ENCODE assay signal across 23 cellular contexts in the genomic region with DNA sequence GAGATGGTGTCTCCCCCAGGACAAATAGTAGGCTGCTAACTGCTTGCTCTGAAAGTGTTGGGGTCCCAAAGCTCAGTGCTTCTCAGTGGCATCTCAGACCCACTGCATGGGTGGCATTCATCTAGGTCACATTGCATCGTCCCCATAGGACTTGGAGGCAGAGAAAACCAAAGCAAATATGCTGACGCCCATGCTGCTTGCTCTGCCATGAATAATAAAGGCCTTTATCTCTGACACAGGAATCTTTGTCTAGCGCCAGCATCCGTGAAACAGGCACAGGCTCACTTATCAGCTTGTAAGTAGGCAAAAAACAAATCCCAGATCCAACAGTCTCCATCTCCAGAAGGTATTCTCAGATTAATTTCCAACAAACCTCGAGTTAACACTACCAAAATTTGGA. TPM values are rescaled to one million over a fixed set of nuclear protein-coding genes. Genes with fewer than 3 reads are reported as not detected.
DNase-seq lines count a peak whose midpoint lies in the region; ATAC-seq, FAIRE-seq and TF ChIP-seq lines count a peak whose summit lies in the region.
"Had no signal": no experiment of that assay in that cellular context is flagged by ENCODE, and none has a peak within 500 bp of the region (broad histone marks: within the 10 kb centered on the region; RNA-seq: fewer than 3 reads in every experiment).

No MANE protein-coding gene starts in this region.

- no peak overlapping the region for H3K4me2 ChIP-seq in smooth muscle cell

- H2AFZ ChIP-seq in smooth muscle cell (ENCODE audit: low read depth), result peak overlapping the region; percentile 37

- no peaks in the 10 kb centered on the region for H3K79me2 ChIP-seq in smooth muscle cell (ENCODE audit: low read depth)

- H3K27ac ChIP-seq in smooth muscle cell (ENCODE audit: low read depth), result no peak overlapping the region
- H3K27ac ChIP-seq: ascending aorta, neutrophil, sigmoid colon had no signal

- no peak overlapping the region for H3K9ac ChIP-seq in smooth muscle cell (ENCODE audit: low read depth)

- peaks cover 17% of the 10 kb centered on the region for H3K4me1 Mint-ChIP-seq in brain
- H3K4me1 Mint-ChIP-seq in activated T-cell treated with anti-CD3 and anti-CD28 coated beads, Interleukin-2, amount 50 U/mL, for 72 hours (ENCODE audit: low read depth), result no peaks in the 10 kb centered on the region
- H3K4me1 Mint-ChIP-seq: stimulated activated memory B cell treated with anti-CD40 and anti-IgM and Interleukin-4, amounts not matched to agents 10 μg/mL and 1 μg/mL and 100 μg/mL, for 72 hours had no signal

- no peak for ATAC-seq in activated T-cell treated with anti-CD3 and anti-CD28 coated beads, Interleukin-2, amount 50 U/mL, for 72 hours (replicated peaks in 1 of 2)
- ATAC-seq in HG03095 (IDR thresholded peaks at IDR 0.05; ENCODE audit: unreplicated experiment), result no peak
- ATAC-seq: activated CD8-positive, alpha-beta T cell treated with anti-CD3 and anti-CD28 coated beads for 36 hours; stimulated activated memory B cell treated with anti-CD40 and anti-IgM and Interleukin-4, amounts not matched to agents 10 μg/mL and 1 μg/mL and 100 μg/mL, for 72 hours; WTC11 had no signal

- H3K36me3 Mint-ChIP-seq in brain, result no peaks in the 10 kb centered on the region
- H3K36me3 Mint-ChIP-seq in activated T-cell treated with anti-CD3 and anti-CD28 coated beads, Interleukin-2, amount 50 U/mL, for 72 hours (ENCODE audit: insufficient read depth in 2 of 2), result no peaks in the 10 kb centered on the region
- H3K36me3 Mint-ChIP-seq: stimulated activated memory B cell treated with anti-CD40 and anti-IgM and Interleukin-4, amounts not matched to agents 10 μg/mL and 1 μg/mL and 100 μg/mL, for 72 hours; WTC11 had no signal

- no peak overlapping the region for H3K4me3 ChIP-seq in smooth muscle cell
- H3K4me3 ChIP-seq: ascending aorta, sigmoid colon, tibial nerve had no signal

- H3F3A ChIP-seq in smooth muscle cell (ENCODE audit: low read depth), result no peaks in the 10 kb centered on the region

- no peaks in the 10 kb centered on the region for H3K27me3 ChIP-seq in smooth muscle cell (ENCODE audit: low read depth)
- H3K27me3 ChIP-seq: ascending aorta, sigmoid colon, tibial nerve had no signal

- peak; percentile 13 for DNase-seq in NCI-H69 (lab: John Stamatoyannopoulos, UW)
- DNase-seq in smooth muscle cell (lab: John Stamatoyannopoulos, UW; ENCODE audit: unreplicated experiment), result no peak
- no peak for DNase-seq in activated T-cell treated with anti-CD3 and anti-CD28 coated beads, Interleukin-2, amount 50 U/mL, for 72 hours
- no peak for DNase-seq in frontal cortex (ENCODE audit: low spot score in 2 of 2)
- DNase-seq: activated CD8-positive, alpha-beta T cell treated with anti-CD3 and anti-CD28 coated beads for 36 hours; activated naive CD4-positive, alpha-beta T cell treated with anti-CD3 and anti-CD28 coated beads, Interleukin-2, amount 50 U/mL, for 16 hours; activated T-cell treated with anti-CD3 and anti-CD28 coated beads, Interleukin-2, amount 50 U/mL, for 48 hours; COR-L47; KBM-7; NCI-H2029; NCI-H510A treated with DMSO at 0.1 percent for 48 hours; SHP77 treated with DMSO at 0.1 percent for 48 hours; sigmoid colon; T-helper 2 cell had no signal

- H3K27ac Mint-ChIP-seq in brain, result peak overlapping the region in 3 of 5 experiments; percentile 7 to 45 (median 25)
- H3K27ac Mint-ChIP-seq in activated T-cell treated with anti-CD3 and anti-CD28 coated beads, Interleukin-2, amount 50 U/mL, for 72 hours, result no peak overlapping the region
- H3K27ac Mint-ChIP-seq: activated CD8-positive, alpha-beta T cell treated with anti-CD3 and anti-CD28 coated beads for 36 hours; stimulated activated memory B cell treated with anti-CD40 and anti-IgM and Interleukin-4, amounts not matched to agents 10 μg/mL and 1 μg/mL and 100 μg/mL, for 72 hours; WTC11 had no signal

- no peak overlapping the region for H3K4me3 Mint-ChIP-seq in brain
- H3K4me3 Mint-ChIP-seq in activated T-cell treated with anti-CD3 and anti-CD28 coated beads, Interleukin-2, amount 50 U/mL, for 72 hours, result no peak overlapping the region
- H3K4me3 Mint-ChIP-seq: activated CD8-positive, alpha-beta T cell treated with anti-CD3 and anti-CD28 coated beads for 36 hours; stimulated activated memory B cell treated with anti-CD40 and anti-IgM and Interleukin-4, amounts not matched to agents 10 μg/mL and 1 μg/mL and 100 μg/mL, for 72 hours; WTC11 had no signal

- peak; percentile 24 for FAIRE-seq in islet of Langerhans (lab: Jason Lieb, UNC)
- no peak for FAIRE-seq in frontal cortex (lab: Jason Lieb, UNC)
- FAIRE-seq: endometrium had no signal

- H3K9me3 ChIP-seq in smooth muscle cell (replicated peaks; ENCODE audit: low read depth), result no peaks in the 10 kb centered on the region
- H3K9me3 ChIP-seq: ascending aorta, neutrophil, sigmoid colon, tibial nerve had no signal

- H3K27me3 Mint-ChIP-seq in brain, result no peaks in the 10 kb centered on the region
- H3K27me3 Mint-ChIP-seq in activated T-cell treated with anti-CD3 and anti-CD28 coated beads, Interleukin-2, amount 50 U/mL, for 72 hours (ENCODE audit: low read depth), result peaks cover 35% of the 10 kb centered on the region

- H3K9me3 Mint-ChIP-seq in brain, result peaks cover 0 to 6% (median 0%) of the 10 kb centered on the region in 5 experiments
- no peaks in the 10 kb centered on the region for H3K9me3 Mint-ChIP-seq in activated T-cell treated with anti-CD3 and anti-CD28 coated beads, Interleukin-2, amount 50 U/mL, for 72 hours
- H3K9me3 Mint-ChIP-seq: activated CD8-positive, alpha-beta T cell treated with anti-CD3 and anti-CD28 coated beads for 36 hours; stimulated activated memory B cell treated with anti-CD40 and anti-IgM and Interleukin-4, amounts not matched to agents 10 μg/mL and 1 μg/mL and 100 μg/mL, for 72 hours; WTC11 had no signal

- H3K36me3 ChIP-seq in smooth muscle cell (ENCODE audit: low read depth), result no peaks in the 10 kb centered on the region
- H3K36me3 ChIP-seq: ascending aorta, neutrophil, sigmoid colon, tibial nerve had no signal

- TF ChIP-seq CTCF in brain (conservative IDR thresholded peaks at IDR 0.05) (no peak), smooth muscle cell (IDR thresholded peaks at IDR 0.05; ENCODE audit: borderline replicate concordance, insufficient read depth, poor library complexity, severe bottlenecking) (no peak)

- WGBS in smooth muscle cell (ENCODE audit: low lambda C conversion rate), result 29% methylated on average over 5 of the region's 5 CpGs

- H3K4me1 ChIP-seq in smooth muscle cell (ENCODE audit: low read depth), result peaks cover 4% of the 10 kb centered on the region
- H3K4me1 ChIP-seq: ascending aorta had no signal

- H4K20me1 ChIP-seq in smooth muscle cell (ENCODE audit: low read depth), result no peaks in the 10 kb centered on the region

RNA-seq across cellular contexts. Expression of a gene that starts 18.9 kb away (rescaled TPM):
- polyA plus RNA-seq in brain (ENCODE audit: insufficient read depth, low read depth, low replicate concordance), result 73.1 TPM
- 78.6 and 104 TPM in 2 replicates for total RNA-seq in smooth muscle cell
- polyA plus RNA-seq in smooth muscle cell, result 31.3 and 42.9 TPM in 2 replicates
- total RNA-seq in activated T-cell treated with anti-CD3 and anti-CD28 coated beads, Interleukin-2, amount 50 U/mL, for 72 hours, result 100 to 1,000 TPM; 154 to 169 TPM
- total RNA-seq in frontal cortex, result 302 TPM
